Comparison of ENCODE assay signal across 22 cellular contexts in genomic region chr13:112451512-112452379, GRCh38.
A peak's percentile ranks its signal among the peaks of the same experiment; 100 is the strongest.
DNase-seq lines count a peak whose midpoint lies in the region; ATAC-seq and TF ChIP-seq lines count a peak whose summit lies in the region.
"Had no signal": no experiment of that assay in that cellular context is flagged by ENCODE, and none has a peak within 500 bp of the region (broad histone marks: within the 10 kb centered on the region; RNA-seq: fewer than 3 reads in every experiment).

No MANE protein-coding gene starts in this region.

- DNase-seq in NCI-H345 (lab: John Stamatoyannopoulos, UW) (peak; percentile 80), NCI-H345 treated with DMSO at 0.1 percent for 48 hours (lab: John Stamatoyannopoulos, UW; ENCODE audit: unreplicated experiment) (no peak), AG20443 (ENCODE audit: low spot score) (peak; percentile 12), mesenteric fat pad (ENCODE audit: low spot score) (peak; percentile 88), NCI-H1092 treated with DMSO at 0.1 percent for 48 hours (lab: John Stamatoyannopoulos, UW) (no peak), left lobe of liver (ENCODE audit: low spot score) (no peak), erythroblast (lab: John Stamatoyannopoulos, UW) (no peak)
- DNase-seq in activated CD8-positive, alpha-beta memory T cell treated with anti-CD3 and anti-CD28 coated beads, Interleukin-2, amount 50 U/mL, for 48 hours = peak; percentile 40
- DNase-seq: 8988T; activated CD4-positive, alpha-beta T cell treated with anti-CD3 and anti-CD28 coated beads for 48 hours; effector CD4-positive, alpha-beta T cell; hypothalamus; immature natural killer cell; Kasumi-1; left colon; NCI-H2171; NCI-H524 treated with DMSO at 0.1 percent for 48 hours; Peyer's patch; SIG-M5; stimulated activated CD4-positive, alpha-beta T cell treated with anti-CD3 and anti-CD28 coated beads, Interleukin-2, amount 100 ng/mL, for 24 hours; T1000 had no signal

- TF ChIP-seq POLR2A in erythroblast (IDR thresholded peaks at IDR 0.05; ENCODE audit: low read length) = no peak

- no peak for ATAC-seq in left lobe of liver
- ATAC-seq: HCT116, left colon had no signal

Comparison
In these comparisons a context has a peak if more than half of its experiments do, and no peak if none do; other contexts are left out.
1. DNase-seq: peak in NCI-H345 (single experiment), AG20443 (single experiment), activated CD8-positive, alpha-beta memory T cell treated with anti-CD3 and anti-CD28 coated beads, Interleukin-2, amount 50 U/mL, for 48 hours (single experiment) and mesenteric fat pad (single experiment); none in NCI-H345 treated with DMSO at 0.1 percent for 48 hours (single experiment), NCI-H1092 treated with DMSO at 0.1 percent for 48 hours (single experiment), left lobe of liver (single experiment) and erythroblast (0 of 2).